Comparison of ENCODE assay signal across 14 cellular contexts in genomic region chr6:10511477-10511876, GRCh38. TPM values are rescaled to one million over a fixed set of nuclear protein-coding genes. Genes with fewer than 3 reads are reported as not detected.
A peak's percentile ranks its signal among the peaks of the same experiment; 100 is the strongest.
DNase-seq lines count a peak whose midpoint lies in the region; ATAC-seq and TF ChIP-seq lines count a peak whose summit lies in the region.
"Had no signal": no experiment of that assay in that cellular context is flagged by ENCODE, and none has a peak within 500 bp of the region (broad histone marks: within the 10 kb centered on the region; RNA-seq: fewer than 3 reads in every experiment).

No MANE protein-coding gene starts in this region.

- H3K9me2 ChIP-seq in PC-3 (replicated peaks; ENCODE audit: low read length), result no peaks in the 10 kb centered on the region

- H3K4me3 Mint-ChIP-seq in activated T-helper 2 cell treated with anti-CD3 and anti-CD28 coated beads, Interferon-gamma antibody, Interleukin-2, Interleukin-4, amounts not matched to agents 10 μg/mL and 5 μg/mL and 100 μg/mL, durations not matched to agents 14 hours and 24 hours and 36 hours (ENCODE audit: low read depth), result no peak overlapping the region
- H3K4me3 Mint-ChIP-seq: CD8-positive, alpha-beta memory T cell had no signal

- peaks cover 11% of the 10 kb centered on the region for H3K4me1 ChIP-seq in PC-3 (ENCODE audit: insufficient read depth, low read length)
- peaks cover 0 to 19% (median 4%) of the 10 kb centered on the region in 3 donors for H3K4me1 ChIP-seq in gastroesophageal sphincter
- H3K4me1 ChIP-seq in rectal smooth muscle tissue (ENCODE audit: control insufficient read depth, insufficient read depth, low read length), result peaks cover 5% of the 10 kb centered on the region
- no peaks in the 10 kb centered on the region for H3K4me1 ChIP-seq in effector memory CD4-positive, alpha-beta T cell (ENCODE audit: control insufficient read depth, insufficient read depth, low read length, poor library complexity, severe bottlenecking)

- no peaks in the 10 kb centered on the region for H3F3A ChIP-seq in PC-3 (ENCODE audit: low read length, unreplicated experiment)

- H3K27me3 Mint-ChIP-seq in activated T-helper 2 cell treated with anti-CD3 and anti-CD28 coated beads, Interferon-gamma antibody, Interleukin-2, Interleukin-4, amounts not matched to agents 10 μg/mL and 5 μg/mL and 100 μg/mL, durations not matched to agents 14 hours and 24 hours and 36 hours (ENCODE audit: low read depth), result peaks cover 8% of the 10 kb centered on the region

- TF ChIP-seq CTCF in PC-3 (conservative IDR thresholded peaks at IDR 0.05; ENCODE audit: low read depth, low read length), result no peak
- no peak for TF ChIP-seq CTCF in gastroesophageal sphincter (IDR thresholded peaks at IDR 0.05)

- peak; percentile 62 for DNase-seq in EL
- DNase-seq in PC-3, result peak; percentile 53
- no peak for DNase-seq in effector memory CD4-positive, alpha-beta T cell
- no peak for DNase-seq in activated T-helper 2 cell treated with anti-CD3 and anti-CD28 coated beads, Interferon-gamma antibody, Interleukin-2, Interleukin-4, amounts not matched to agents 10 μg/mL and 5 μg/mL and 100 μg/mL, durations not matched to agents 14 hours and 24 hours and 36 hours (ENCODE audit: low spot score)
- DNase-seq in effector CD4-positive, alpha-beta T cell, result no peak
- DNase-seq: CD8-positive, alpha-beta memory T cell; NCI-H2081 treated with DMSO at 0.1 percent for 48 hours; stimulated activated naive CD4-positive, alpha-beta T cell; T-helper 9 cell had no signal

- H3K9ac ChIP-seq in PC-3 (ENCODE audit: low read length), result no peak overlapping the region
- no peak overlapping the region for H3K9ac ChIP-seq in rectal smooth muscle tissue (ENCODE audit: low read length)

- no peaks in the 10 kb centered on the region for H3K36me3 Mint-ChIP-seq in activated T-helper 2 cell treated with anti-CD3 and anti-CD28 coated beads, Interferon-gamma antibody, Interleukin-2, Interleukin-4, amounts not matched to agents 10 μg/mL and 5 μg/mL and 100 μg/mL, durations not matched to agents 14 hours and 24 hours and 36 hours (ENCODE audit: low read depth)
- H3K36me3 Mint-ChIP-seq: activated naive CD4-positive, alpha-beta T cell treated with anti-CD3 and anti-CD28 coated beads, Interleukin-2, amount 50 U/mL, for 72 hours; CD8-positive, alpha-beta memory T cell had no signal

- no peaks in the 10 kb centered on the region for H4K20me1 ChIP-seq in PC-3 (ENCODE audit: low read length)

- no peak overlapping the region for H3K27ac ChIP-seq in PC-3 (ENCODE audit: low read length)
- H3K27ac ChIP-seq in gastroesophageal sphincter, result peak overlapping the region; percentile 69 to 75 (median 72)
- H3K27ac ChIP-seq in rectal smooth muscle tissue (ENCODE audit: low read depth, low read length), result peak overlapping the region; percentile 28
- no peak overlapping the region for H3K27ac ChIP-seq in effector memory CD4-positive, alpha-beta T cell (ENCODE audit: insufficient read depth, low read length, poor library complexity, severe bottlenecking)

- 8 to 19% methylated on average over 2 of the region's 2 CpGs for WGBS in gastroesophageal sphincter (ENCODE audit: low coverage in 1 of 2), 2 donors

- no peak for TF ChIP-seq EP300 in gastroesophageal sphincter (IDR thresholded peaks at IDR 0.05)

- H3K36me3 ChIP-seq in PC-3 (ENCODE audit: low read depth, low read length), result no peaks in the 10 kb centered on the region
- no peaks in the 10 kb centered on the region for H3K36me3 ChIP-seq in gastroesophageal sphincter
- no peaks in the 10 kb centered on the region for H3K36me3 ChIP-seq in rectal smooth muscle tissue (ENCODE audit: control insufficient read depth, insufficient read depth, low read length)
- no peaks in the 10 kb centered on the region for H3K36me3 ChIP-seq in effector memory CD4-positive, alpha-beta T cell (ENCODE audit: control insufficient read depth, insufficient read depth, low read length)

- TF ChIP-seq POLR2A in gastroesophageal sphincter (IDR thresholded peaks at IDR 0.05), result no peak

- H3K4me1 Mint-ChIP-seq in activated T-helper 2 cell treated with anti-CD3 and anti-CD28 coated beads, Interferon-gamma antibody, Interleukin-2, Interleukin-4, amounts not matched to agents 10 μg/mL and 5 μg/mL and 100 μg/mL, durations not matched to agents 14 hours and 24 hours and 36 hours (ENCODE audit: low read depth), result no peaks in the 10 kb centered on the region

- CTCF ChIA-PET in PC-3 (lab: Charles Lee), result interaction anchor here (1.1 kb wide), 1 partner anchor 289 kb away, joined by 3 read pairs; no protein-coding TSS in a partner anchor

- POLR2A ChIA-PET in PC-3 (lab: Charles Lee; ENCODE audit: unreplicated experiment), result no interaction called here

- intact Hi-C loops in PC-3 (cut with micrococcal nuclease), result no loop called here
- intact Hi-C loops in activated T-helper 2 cell treated with anti-CD3 and anti-CD28 coated beads, Interferon-gamma antibody, Interleukin-2, Interleukin-4, amounts not matched to agents 10 μg/mL and 5 μg/mL and 100 μg/mL, durations not matched to agents 14 hours and 24 hours and 36 hours (cut with micrococcal nuclease), result no loop called here

- BruUV-seq in PC-3 (replicated peaks; lab: Mats Ljungman, UMichigan), result no TSS peak

- no peaks in the 10 kb centered on the region for H3K27me3 ChIP-seq in PC-3 (ENCODE audit: low read length)
- H3K27me3 ChIP-seq in gastroesophageal sphincter, result no peaks in the 10 kb centered on the region
- H3K27me3 ChIP-seq in rectal smooth muscle tissue (ENCODE audit: control insufficient read depth, insufficient read depth, low read length), result no peaks in the 10 kb centered on the region
- no peaks in the 10 kb centered on the region for H3K27me3 ChIP-seq in effector memory CD4-positive, alpha-beta T cell (replicated peaks; ENCODE audit: control insufficient read depth, insufficient read depth, low read length, poor library complexity, severe bottlenecking)

- H3K9me3 Mint-ChIP-seq in activated T-helper 2 cell treated with anti-CD3 and anti-CD28 coated beads, Interferon-gamma antibody, Interleukin-2, Interleukin-4, amounts not matched to agents 10 μg/mL and 5 μg/mL and 100 μg/mL, durations not matched to agents 14 hours and 24 hours and 36 hours, result no peaks in the 10 kb centered on the region
- H3K9me3 Mint-ChIP-seq: activated naive CD4-positive, alpha-beta T cell treated with anti-CD3 and anti-CD28 coated beads, Interleukin-2, amount 50 U/mL, for 72 hours; CD8-positive, alpha-beta memory T cell had no signal

- H3K9me3 ChIP-seq in PC-3 (ENCODE audit: low read length) (no peaks in the 10 kb centered on the region), gastroesophageal sphincter (no peaks in the 10 kb centered on the region)
- H3K9me3 ChIP-seq in effector memory CD4-positive, alpha-beta T cell (ENCODE audit: control insufficient read depth, low read length), result no peaks in the 10 kb centered on the region

- peak overlapping the region; percentile 19; the same call in 1 of the 2 replicates for H2AFZ ChIP-seq in PC-3 (ENCODE audit: low read length)

- no peaks in the 10 kb centered on the region for H3K79me2 ChIP-seq in PC-3 (ENCODE audit: low read length)

- peak overlapping the region; percentile 84; the same call in 1 of the 2 replicates for H3K4me2 ChIP-seq in PC-3 (ENCODE audit: low read length)

- no peak overlapping the region for H3K4me3 ChIP-seq in PC-3 (ENCODE audit: low read length)
- H3K4me3 ChIP-seq in gastroesophageal sphincter, result no peak overlapping the region
- no peak overlapping the region for H3K4me3 ChIP-seq in rectal smooth muscle tissue (ENCODE audit: low read length)
- H3K4me3 ChIP-seq in effector memory CD4-positive, alpha-beta T cell (ENCODE audit: insufficient read depth, low read depth, low read length, poor library complexity, severe bottlenecking), result no peak overlapping the region
- H3K4me3 ChIP-seq: lung had no signal

- H3K27ac Mint-ChIP-seq in activated T-helper 2 cell treated with anti-CD3 and anti-CD28 coated beads, Interferon-gamma antibody, Interleukin-2, Interleukin-4, amounts not matched to agents 10 μg/mL and 5 μg/mL and 100 μg/mL, durations not matched to agents 14 hours and 24 hours and 36 hours, result no peak overlapping the region
- H3K27ac Mint-ChIP-seq: CD8-positive, alpha-beta memory T cell had no signal

- ATAC-seq in PC-3, result peak; percentile 53
- ATAC-seq in gastroesophageal sphincter, result peak; percentile 73
- no peak for ATAC-seq in GM18870 (IDR thresholded peaks at IDR 0.05; ENCODE audit: unreplicated experiment)

RNA-seq across cellular contexts. Expression of gene GCNT2, which starts 9.7 kb away (rescaled TPM):
- total RNA-seq in PC-3 (2014; rRNA removed), result 15.5 and 18.3 TPM in 2 replicates
- total RNA-seq in gastroesophageal sphincter, result 10 to 100 TPM; 14.9 to 36.7 (median 23.6) TPM
- total RNA-seq in activated T-helper 2 cell treated with anti-CD3 and anti-CD28 coated beads, Interferon-gamma antibody, Interleukin-2, Interleukin-4, amounts not matched to agents 10 μg/mL and 5 μg/mL and 100 μg/mL, durations not matched to agents 14 hours and 24 hours and 36 hours, result 2.0 and 2.8 TPM in 2 replicates

Comparison
In these comparisons a context has a peak if more than half of its experiments do, and no peak if none do; other contexts are left out.
1. DNase-seq: peak in EL (single experiment) and PC-3 (single experiment); none in effector memory CD4-positive, alpha-beta T cell (0 of 3), activated T-helper 2 cell treated with anti-CD3 and anti-CD28 coated beads, Interferon-gamma antibody, Interleukin-2, Interleukin-4, amounts not matched to agents 10 μg/mL and 5 μg/mL and 100 μg/mL, durations not matched to agents 14 hours and 24 hours and 36 hours (single experiment) and effector CD4-positive, alpha-beta T cell (single experiment).
2. H3K27ac ChIP-seq: peak in gastroesophageal sphincter (4 of 4) and rectal smooth muscle tissue (single experiment); none in PC-3 (single experiment) and effector memory CD4-positive, alpha-beta T cell (single experiment).